In the genomic region with DNA sequence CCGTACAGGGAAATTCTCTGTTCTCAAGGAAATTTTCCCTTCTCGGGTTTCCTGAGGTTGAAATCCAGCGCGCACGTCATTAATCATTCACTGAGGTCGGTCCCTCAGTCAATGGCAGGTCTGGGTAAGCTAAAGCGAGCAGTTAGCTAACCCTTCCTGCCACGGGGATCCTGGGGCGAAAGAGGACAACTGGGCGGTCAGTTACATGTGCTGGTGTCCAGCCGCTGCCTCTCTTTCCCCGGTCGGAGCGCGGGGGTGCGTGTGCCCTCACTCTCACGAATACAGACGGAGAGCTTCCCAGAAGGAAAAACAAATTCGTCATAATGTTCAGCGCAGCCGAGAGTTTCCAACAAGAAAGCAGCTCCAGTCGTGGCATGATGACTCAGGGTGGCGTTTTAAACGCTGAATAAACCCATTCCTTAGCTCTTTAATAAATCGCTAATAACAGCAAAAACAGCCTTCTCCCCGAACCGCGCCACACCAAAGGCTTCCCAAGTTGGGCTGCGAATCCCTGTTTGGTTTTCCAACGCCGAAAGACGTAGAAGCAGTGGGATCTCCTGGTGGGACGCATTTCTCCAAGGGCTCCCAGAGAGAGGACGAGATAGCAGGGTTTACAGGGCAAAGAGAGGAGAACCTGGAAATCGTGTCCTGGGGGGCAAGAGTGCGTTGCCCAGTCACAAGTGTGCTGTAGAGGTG, we compare ENCODE assay signal across 8 cellular contexts. TPM values are rescaled to one million over a fixed set of nuclear protein-coding genes. Genes with fewer than 3 reads are reported as not detected.
DNase-seq lines count a peak whose midpoint lies in the region; ATAC-seq and TF ChIP-seq lines count a peak whose summit lies in the region.

No MANE protein-coding gene starts in this region.

- H3K27ac ChIP-seq in foreskin keratinocyte: peak overlapping the region; percentile 81

- ATAC-seq in T-helper 17 cell (no peak), foreskin keratinocyte (peak; percentile 62), GM18867 (IDR thresholded peaks at IDR 0.05; ENCODE audit: unreplicated experiment) (no peak)

- no peak for TF ChIP-seq CTCF in foreskin keratinocyte (conservative IDR thresholded peaks at IDR 0.05)

- peak overlapping the region; percentile 59 for H3K4me3 Mint-ChIP-seq in activated CD4-positive, alpha-beta T cell treated with anti-CD3 and anti-CD28 coated beads, Interleukin-2, amount 10 ng/mL, durations not matched to agents 24 days and 14 days
- peak overlapping the region; percentile 83 for H3K4me3 Mint-ChIP-seq in T-helper 17 cell

- H3K27me3 ChIP-seq in foreskin keratinocyte: peaks cover 32% of the 10 kb centered on the region

- H3K36me3 Mint-ChIP-seq in activated CD4-positive, alpha-beta T cell treated with anti-CD3 and anti-CD28 coated beads, Interleukin-2, amount 10 ng/mL, durations not matched to agents 24 days and 14 days (ENCODE audit: low read depth): no peaks in the 10 kb centered on the region
- peaks cover 7% of the 10 kb centered on the region for H3K36me3 Mint-ChIP-seq in T-helper 17 cell (ENCODE audit: low read depth)

- peaks cover 4% of the 10 kb centered on the region for H3K4me1 ChIP-seq in foreskin keratinocyte

- intact Hi-C loops in activated CD4-positive, alpha-beta T cell treated with anti-CD3 and anti-CD28 coated beads, Interleukin-2, amount 10 ng/mL, durations not matched to agents 24 days and 14 days (cut with micrococcal nuclease): loop anchor here (5.0 kb wide), 1 partner anchor 63 kb away; no protein-coding TSS in a partner anchor

- peaks cover 12% of the 10 kb centered on the region for H3K4me1 Mint-ChIP-seq in activated CD4-positive, alpha-beta T cell treated with anti-CD3 and anti-CD28 coated beads, Interleukin-2, amount 10 ng/mL, durations not matched to agents 24 days and 14 days
- peaks cover 31% of the 10 kb centered on the region for H3K4me1 Mint-ChIP-seq in T-helper 17 cell

- peaks cover 84% of the 10 kb centered on the region for H3K27me3 Mint-ChIP-seq in activated CD4-positive, alpha-beta T cell treated with anti-CD3 and anti-CD28 coated beads, Interleukin-2, amount 10 ng/mL, durations not matched to agents 24 days and 14 days
- H3K27me3 Mint-ChIP-seq in T-helper 17 cell: peaks cover 85% of the 10 kb centered on the region

- no peaks in the 10 kb centered on the region for H3K9me3 Mint-ChIP-seq in activated CD4-positive, alpha-beta T cell treated with anti-CD3 and anti-CD28 coated beads, Interleukin-2, amount 10 ng/mL, durations not matched to agents 24 days and 14 days

- DNase-seq in activated CD4-positive, alpha-beta T cell treated with anti-CD3 and anti-CD28 coated beads, Interleukin-2, amount 10 ng/mL, durations not matched to agents 24 days and 14 days: no peak
- no peak for DNase-seq in activated CD4-positive, alpha-beta T cell treated with anti-CD3 and anti-CD28 coated beads for 1 hour
- DNase-seq in T-helper 17 cell (no peak), foreskin keratinocyte (peak; percentile 62 to 82), retina (peak; percentile 77), NCI-H774 (lab: John Stamatoyannopoulos, UW) (no peak)
- no peak for DNase-seq in stimulated activated CD4-positive, alpha-beta T cell treated with anti-CD3 and anti-CD28 coated beads, Interleukin-4, amount 100 ng/mL, for 4 hours

- no peaks in the 10 kb centered on the region for H3K9me3 ChIP-seq in T-helper 17 cell (ENCODE audit: control insufficient read depth, low read length, poor library complexity, severe bottlenecking)

- no peak overlapping the region for H3K27ac Mint-ChIP-seq in activated CD4-positive, alpha-beta T cell treated with anti-CD3 and anti-CD28 coated beads, Interleukin-2, amount 10 ng/mL, durations not matched to agents 24 days and 14 days
- no peak overlapping the region for H3K27ac Mint-ChIP-seq in T-helper 17 cell

RNA-seq across cellular contexts. Expression of a gene that starts 0.7 kb away (rescaled TPM):
- not detected in 2 replicates for total RNA-seq in activated CD4-positive, alpha-beta T cell treated with anti-CD3 and anti-CD28 coated beads, Interleukin-2, amount 10 ng/mL, durations not matched to agents 24 days and 14 days
- total RNA-seq in T-helper 17 cell (under 1 TPM; 0.05 to 0.08 TPM), foreskin keratinocyte (4.2 and 5.8 TPM in 2 replicates)
- polyA plus RNA-seq in foreskin keratinocyte: 2.7 TPM in 2 replicates

Comparison
In these comparisons a context has a peak if more than half of its experiments do, and no peak if none do; other contexts are left out.
1. DNase-seq: peak in foreskin keratinocyte (2 of 2) and retina (single experiment); none in activated CD4-positive, alpha-beta T cell treated with anti-CD3 and anti-CD28 coated beads, Interleukin-2, amount 10 ng/mL, durations not matched to agents 24 days and 14 days (single experiment), activated CD4-positive, alpha-beta T cell treated with anti-CD3 and anti-CD28 coated beads for 1 hour (single experiment), T-helper 17 cell (0 of 3), stimulated activated CD4-positive, alpha-beta T cell treated with anti-CD3 and anti-CD28 coated beads, Interleukin-4, amount 100 ng/mL, for 4 hours (0 of 2) and NCI-H774 (single experiment).